Comparison of ENCODE assay signal across 1 cellular context in the genomic region with DNA sequence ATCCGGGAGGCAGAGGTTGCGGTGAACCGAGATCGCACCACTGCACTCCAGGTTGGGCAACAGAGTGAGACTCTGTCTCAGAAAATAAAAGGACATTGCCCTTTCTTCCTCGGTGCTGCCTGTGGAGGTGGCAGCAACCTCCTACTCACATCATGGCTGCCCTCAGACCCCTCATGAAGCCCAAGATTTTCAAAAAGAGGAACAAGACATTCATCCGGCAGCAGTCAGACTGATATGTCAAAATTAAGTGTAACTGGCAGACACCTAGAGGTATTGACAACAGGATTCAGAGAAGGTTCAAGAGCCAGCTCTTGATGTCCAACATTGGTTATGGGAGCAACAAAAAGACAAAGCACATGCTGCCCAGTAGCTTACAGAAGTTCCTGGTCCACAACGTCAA.
TF ChIP-seq lines count a peak whose summit lies in the region.

No MANE protein-coding gene starts in this region.

TF ChIP-seq in GM12878, 131 proteins besides CTCF, POLR2A, EP300 and RAD21:
- no peak for TF ChIP-seq ELK1 (IDR thresholded peaks at IDR 0.05; ENCODE audit: low read depth, low read length)
- TF ChIP-seq EZH2 (IDR thresholded peaks at IDR 0.05; ENCODE audit: borderline replicate concordance, control insufficient read depth, low read depth, low read length), result no peak
- no peak for TF ChIP-seq KAT2A (conservative IDR thresholded peaks at IDR 0.05; ENCODE audit: control insufficient read depth, low read depth, low read length)
- TF ChIP-seq, protein P1, sequence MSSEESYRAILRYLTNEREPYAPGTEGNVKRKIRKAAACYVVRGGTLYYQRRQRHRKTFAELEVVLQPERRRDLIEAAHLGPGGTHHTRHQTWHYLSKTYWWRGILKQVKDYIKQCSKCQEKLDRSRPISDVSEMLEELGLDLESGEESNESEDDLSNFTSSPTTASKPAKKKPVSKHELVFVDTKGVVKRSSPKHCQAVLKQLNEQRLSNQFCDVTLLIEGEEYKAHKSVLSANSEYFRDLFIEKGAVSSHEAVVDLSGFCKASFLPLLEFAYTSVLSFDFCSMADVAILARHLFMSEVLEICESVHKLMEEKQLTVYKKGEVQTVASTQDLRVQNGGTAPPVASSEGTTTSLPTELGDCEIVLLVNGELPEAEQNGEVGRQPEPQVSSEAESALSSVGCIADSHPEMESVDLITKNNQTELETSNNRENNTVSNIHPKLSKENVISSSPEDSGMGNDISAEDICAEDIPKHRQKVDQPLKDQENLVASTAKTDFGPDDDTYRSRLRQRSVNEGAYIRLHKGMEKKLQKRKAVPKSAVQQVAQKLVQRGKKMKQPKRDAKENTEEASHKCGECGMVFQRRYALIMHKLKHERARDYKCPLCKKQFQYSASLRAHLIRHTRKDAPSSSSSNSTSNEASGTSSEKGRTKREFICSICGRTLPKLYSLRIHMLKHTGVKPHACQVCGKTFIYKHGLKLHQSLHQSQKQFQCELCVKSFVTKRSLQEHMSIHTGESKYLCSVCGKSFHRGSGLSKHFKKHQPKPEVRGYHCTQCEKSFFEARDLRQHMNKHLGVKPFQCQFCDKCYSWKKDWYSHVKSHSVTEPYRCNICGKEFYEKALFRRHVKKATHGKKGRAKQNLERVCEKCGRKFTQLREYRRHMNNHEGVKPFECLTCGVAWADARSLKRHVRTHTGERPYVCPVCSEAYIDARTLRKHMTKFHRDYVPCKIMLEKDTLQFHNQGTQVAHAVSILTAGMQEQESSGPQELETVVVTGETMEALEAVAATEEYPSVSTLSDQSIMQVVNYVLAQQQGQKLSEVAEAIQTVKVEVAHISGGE (CRISPR knock-in tag; IDR thresholded peaks at IDR 0.05), result no peak
- TF ChIP-seq RAD51 (IDR thresholded peaks at IDR 0.05), result no peak
- TF ChIP-seq ASH2L (IDR thresholded peaks at IDR 0.05; ENCODE audit: borderline replicate concordance, low read depth), result no peak
- no peak for TF ChIP-seq MEF2A (IDR thresholded peaks at IDR 0.05; ENCODE audit: insufficient read depth, low read depth, low read length)
- no peak for TF ChIP-seq BCL11A (IDR thresholded peaks at IDR 0.05; ENCODE audit: low read depth, low read length)
- no peak for TF ChIP-seq RB1 (IDR thresholded peaks at IDR 0.05; ENCODE audit: borderline replicate concordance)
- no peak for TF ChIP-seq CHD1 (IDR thresholded peaks at IDR 0.05; ENCODE audit: low read depth, low read length)
- TF ChIP-seq, protein P2, sequence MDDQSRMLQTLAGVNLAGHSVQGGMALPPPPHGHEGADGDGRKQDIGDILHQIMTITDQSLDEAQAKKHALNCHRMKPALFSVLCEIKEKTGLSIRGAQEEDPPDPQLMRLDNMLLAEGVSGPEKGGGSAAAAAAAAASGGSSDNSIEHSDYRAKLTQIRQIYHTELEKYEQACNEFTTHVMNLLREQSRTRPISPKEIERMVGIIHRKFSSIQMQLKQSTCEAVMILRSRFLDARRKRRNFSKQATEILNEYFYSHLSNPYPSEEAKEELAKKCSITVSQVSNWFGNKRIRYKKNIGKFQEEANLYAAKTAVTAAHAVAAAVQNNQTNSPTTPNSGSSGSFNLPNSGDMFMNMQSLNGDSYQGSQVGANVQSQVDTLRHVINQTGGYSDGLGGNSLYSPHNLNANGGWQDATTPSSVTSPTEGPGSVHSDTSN (IDR thresholded peaks at IDR 0.05; ENCODE audit: insufficient replicate concordance, low read depth, low read length), result no peak
- TF ChIP-seq, protein P3, sequence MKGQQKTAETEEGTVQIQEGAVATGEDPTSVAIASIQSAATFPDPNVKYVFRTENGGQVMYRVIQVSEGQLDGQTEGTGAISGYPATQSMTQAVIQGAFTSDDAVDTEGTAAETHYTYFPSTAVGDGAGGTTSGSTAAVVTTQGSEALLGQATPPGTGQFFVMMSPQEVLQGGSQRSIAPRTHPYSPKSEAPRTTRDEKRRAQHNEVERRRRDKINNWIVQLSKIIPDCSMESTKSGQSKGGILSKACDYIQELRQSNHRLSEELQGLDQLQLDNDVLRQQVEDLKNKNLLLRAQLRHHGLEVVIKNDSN (IDR thresholded peaks at IDR 0.05; ENCODE audit: borderline replicate concordance, extremely low read length, insufficient read depth, low read depth, low read length), result no peak
- TF ChIP-seq TCF12 (IDR thresholded peaks at IDR 0.05; ENCODE audit: low read depth, low read length), result no peak
- no peak for TF ChIP-seq IRF5 (IDR thresholded peaks at IDR 0.05; ENCODE audit: borderline replicate concordance)
- TF ChIP-seq MXI1 (IDR thresholded peaks at IDR 0.05; ENCODE audit: low read depth, low read length), result no peak
- no peak for TF ChIP-seq SPI1 (IDR thresholded peaks at IDR 0.05; ENCODE audit: borderline replicate concordance, insufficient read depth, low read depth, low read length)
- no peak for TF ChIP-seq PKNOX1 (IDR thresholded peaks at IDR 0.05)
- TF ChIP-seq CHD4 (IDR thresholded peaks at IDR 0.05), result no peak
- TF ChIP-seq CEBPB (IDR thresholded peaks at IDR 0.05; ENCODE audit: borderline replicate concordance in 1 of 2, low read depth in 2 of 2, low read length in 2 of 2), result no peak
TF ChIP-seq in GM12878: peak in this region for 0.
